11 cellular contexts compared by ENCODE assay signal in genomic region chr5:52997424-52997823, GRCh38. TPM values are rescaled to one million over a fixed set of nuclear protein-coding genes. Genes with fewer than 3 reads are reported as not detected.
DNase-seq lines count a peak whose midpoint lies in the region; ATAC-seq, FAIRE-seq and TF ChIP-seq lines count a peak whose summit lies in the region.
"Had no signal": no experiment of that assay in that cellular context is flagged by ENCODE, and none has a peak within 500 bp of the region (broad histone marks: within the 10 kb centered on the region; RNA-seq: fewer than 3 reads in every experiment).

No MANE protein-coding gene starts in this region.

- no peak overlapping the region for H3K4me3 ChIP-seq in colonic mucosa
- H3K4me3 ChIP-seq: gastrocnemius medialis had no signal

- FAIRE-seq in RCC 7860 (lab: Jason Lieb, UNC), result no peak

- intact Hi-C loops in colonic mucosa (cut with DNase I), result no loop called here

- H3K9ac ChIP-seq in colonic mucosa (ENCODE audit: low read depth in 2 of 2, low read length in 2 of 2), result peak overlapping the region in 1 of 2 donors; percentile 42

- DNase-seq in NCI-H526 (lab: John Stamatoyannopoulos, UW) (peak; percentile 45 to 64), colonic mucosa (peak; percentile 30), lung microvascular endothelial cell (ENCODE audit: low read depth in 2 of 2) (peak; percentile 45 to 76), RCC 7860 (ENCODE audit: low spot score) (no peak)
- DNase-seq in stimulated activated CD4-positive, alpha-beta T cell treated with anti-CD3 and anti-CD28 coated beads, Interleukin-15, amount 100 ng/mL, for 24 hours, result no peak
- DNase-seq: activated CD4-positive, alpha-beta T cell treated with anti-CD3 and anti-CD28 coated beads for 4 hours; gastrocnemius medialis; NCI-H510A treated with DMSO at 0.1 percent for 48 hours had no signal

- H3K9me3 ChIP-seq in colonic mucosa, result no peaks in the 10 kb centered on the region
- H3K9me3 ChIP-seq: gastrocnemius medialis had no signal

- TF ChIP-seq CTCF in colonic mucosa (IDR thresholded peaks at IDR 0.05), result no peak

- ATAC-seq in GM18909 (IDR thresholded peaks at IDR 0.05; ENCODE audit: poor library complexity, unreplicated experiment), result no peak
- ATAC-seq: gastrocnemius medialis; stimulated activated effector memory CD8-positive, alpha-beta T cell treated with anti-CD3 and anti-CD28 coated beads, Interleukin-12 subunit alpha, Interleukin-12 subunit beta, amount 100 ng/mL, for 72 hours had no signal

- H3K27ac ChIP-seq in colonic mucosa (no peak overlapping the region), temporal lobe (ENCODE audit: low read depth, low read length) (peak overlapping the region; percentile 91)
- H3K27ac ChIP-seq: gastrocnemius medialis had no signal

- H3K36me3 ChIP-seq in colonic mucosa, result no peaks in the 10 kb centered on the region
- H3K36me3 ChIP-seq: gastrocnemius medialis had no signal

- H3K4me1 ChIP-seq in colonic mucosa, result no peaks in the 10 kb centered on the region
- H3K4me1 ChIP-seq: gastrocnemius medialis had no signal

- no peaks in the 10 kb centered on the region for H3K27me3 ChIP-seq in colonic mucosa
- H3K27me3 ChIP-seq: gastrocnemius medialis had no signal

RNA-seq across cellular contexts. Expression of gene ITGA2, which starts 8.3 kb away (rescaled TPM):
- total RNA-seq in colonic mucosa, result 10 to 100 TPM; 18.3 to 19.7 TPM
- 24.8 and 54.3 TPM in 2 replicates for total RNA-seq in lung microvascular endothelial cell
- 3.7 TPM for total RNA-seq in temporal lobe

Comparison
In these comparisons a context has a peak if more than half of its experiments do, and no peak if none do; other contexts are left out.
1. DNase-seq: peak in NCI-H526 (2 of 2), colonic mucosa (single experiment) and lung microvascular endothelial cell (2 of 2); none in stimulated activated CD4-positive, alpha-beta T cell treated with anti-CD3 and anti-CD28 coated beads, Interleukin-15, amount 100 ng/mL, for 24 hours (single experiment) and RCC 7860 (single experiment).